Comparison of ENCODE assay signal across 1 cellular context in the genomic region with DNA sequence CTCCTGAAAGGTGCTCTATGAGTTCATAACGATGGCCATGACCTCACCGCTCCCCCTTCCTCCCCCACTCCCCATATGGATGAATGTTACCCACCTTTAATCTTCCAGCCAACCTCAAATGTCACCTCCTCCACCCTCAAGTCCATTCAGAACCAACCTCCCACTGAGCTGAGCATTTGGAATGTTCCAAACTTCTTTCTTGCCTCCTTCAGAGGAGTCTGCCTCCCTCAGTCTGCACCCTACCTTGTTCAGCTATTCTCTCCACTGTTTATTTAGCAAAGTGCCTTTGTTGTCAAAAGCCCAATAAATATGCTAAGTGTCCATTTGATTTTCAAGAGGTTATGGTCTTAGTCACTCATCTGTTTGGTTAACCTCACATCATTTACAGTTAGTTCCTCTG.
TF ChIP-seq lines count a peak whose summit lies in the region.

No MANE protein-coding gene starts in this region.

TF ChIP-seq in H1, 55 proteins besides CTCF, POLR2A, EP300 and RAD21:
- TF ChIP-seq YY1 (IDR thresholded peaks at IDR 0.05; ENCODE audit: low read depth, low read length) (no peak), CEBPB (IDR thresholded peaks at IDR 0.05; ENCODE audit: low read depth, low read length) (no peak), NRF1 (IDR thresholded peaks at IDR 0.05; ENCODE audit: low read depth, low read length) (no peak), HDAC2 (IDR thresholded peaks at IDR 0.05; ENCODE audit: borderline replicate concordance in 1 of 2, low read depth in 2 of 2, low read length in 2 of 2) (no peak), GTF2F1 (IDR thresholded peaks at IDR 0.05; ENCODE audit: borderline replicate concordance, low read depth, low read length) (no peak), SP1 (IDR thresholded peaks at IDR 0.05; ENCODE audit: low read depth, low read length) (no peak), SP4 (IDR thresholded peaks at IDR 0.05; ENCODE audit: low read length) (no peak), ASH2L (IDR thresholded peaks at IDR 0.05; ENCODE audit: low read length) (no peak), CBX5 (IDR thresholded peaks at IDR 0.05; ENCODE audit: low read depth, low read length) (no peak), HDAC6 (IDR thresholded peaks at IDR 0.05; ENCODE audit: low read depth, low read length) (no peak), SUZ12 (IDR thresholded peaks at IDR 0.05; ENCODE audit: low read length) (no peak), SIX5 (IDR thresholded peaks at IDR 0.05; ENCODE audit: low read depth, low read length) (no peak), KDM1A (IDR thresholded peaks at IDR 0.05; ENCODE audit: borderline replicate concordance, low read length) (no peak), RBBP5 (IDR thresholded peaks at IDR 0.05; ENCODE audit: borderline replicate concordance, low read depth, low read length) (no peak)
- TF ChIP-seq, protein P1, sequence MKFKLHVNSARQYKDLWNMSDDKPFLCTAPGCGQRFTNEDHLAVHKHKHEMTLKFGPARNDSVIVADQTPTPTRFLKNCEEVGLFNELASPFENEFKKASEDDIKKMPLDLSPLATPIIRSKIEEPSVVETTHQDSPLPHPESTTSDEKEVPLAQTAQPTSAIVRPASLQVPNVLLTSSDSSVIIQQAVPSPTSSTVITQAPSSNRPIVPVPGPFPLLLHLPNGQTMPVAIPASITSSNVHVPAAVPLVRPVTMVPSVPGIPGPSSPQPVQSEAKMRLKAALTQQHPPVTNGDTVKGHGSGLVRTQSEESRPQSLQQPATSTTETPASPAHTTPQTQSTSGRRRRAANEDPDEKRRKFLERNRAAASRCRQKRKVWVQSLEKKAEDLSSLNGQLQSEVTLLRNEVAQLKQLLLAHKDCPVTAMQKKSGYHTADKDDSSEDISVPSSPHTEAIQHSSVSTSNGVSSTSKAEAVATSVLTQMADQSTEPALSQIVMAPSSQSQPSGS (IDR thresholded peaks at IDR 0.05; ENCODE audit: low read length) = no peak
- TF ChIP-seq, protein P2, sequence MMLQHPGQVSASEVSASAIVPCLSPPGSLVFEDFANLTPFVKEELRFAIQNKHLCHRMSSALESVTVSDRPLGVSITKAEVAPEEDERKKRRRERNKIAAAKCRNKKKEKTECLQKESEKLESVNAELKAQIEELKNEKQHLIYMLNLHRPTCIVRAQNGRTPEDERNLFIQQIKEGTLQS (IDR thresholded peaks at IDR 0.05; ENCODE audit: insufficient read depth, low read depth, low read length) = no peak
- TF ChIP-seq, protein P3, sequence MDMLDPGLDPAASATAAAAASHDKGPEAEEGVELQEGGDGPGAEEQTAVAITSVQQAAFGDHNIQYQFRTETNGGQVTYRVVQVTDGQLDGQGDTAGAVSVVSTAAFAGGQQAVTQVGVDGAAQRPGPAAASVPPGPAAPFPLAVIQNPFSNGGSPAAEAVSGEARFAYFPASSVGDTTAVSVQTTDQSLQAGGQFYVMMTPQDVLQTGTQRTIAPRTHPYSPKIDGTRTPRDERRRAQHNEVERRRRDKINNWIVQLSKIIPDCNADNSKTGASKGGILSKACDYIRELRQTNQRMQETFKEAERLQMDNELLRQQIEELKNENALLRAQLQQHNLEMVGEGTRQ (IDR thresholded peaks at IDR 0.05; ENCODE audit: low read length) = no peak
